ENCODE assay signal across 1 cellular context in genomic region chr2:84881581-84882414, GRCh38.
A peak's percentile ranks its signal among the peaks of the same experiment; 100 is the strongest.
TF ChIP-seq lines count a peak whose summit lies in the region.

No MANE protein-coding gene starts in this region.

TF ChIP-seq in H1, 55 proteins besides CTCF, POLR2A, EP300 and RAD21 (continued from another document):
- TF ChIP-seq CHD7 (IDR thresholded peaks at IDR 0.05; ENCODE audit: insufficient replicate concordance, low read length) (no peak), CREB1 (IDR thresholded peaks at IDR 0.05) (no peak), PHF8 (conservative IDR thresholded peaks at IDR 0.05; ENCODE audit: low read depth, low read length) (no peak), CHD2 (IDR thresholded peaks at IDR 0.05; ENCODE audit: low read length) (no peak), RFX5 (IDR thresholded peaks at IDR 0.05; ENCODE audit: borderline replicate concordance, low read depth, low read length) (no peak), POLR2AphosphoS5 (IDR thresholded peaks at IDR 0.05; ENCODE audit: low read depth, low read length) (no peak), NRF1 (IDR thresholded peaks at IDR 0.05; ENCODE audit: low read depth, low read length) (no peak), KDM4A (IDR thresholded peaks at IDR 0.05; ENCODE audit: low read depth, low read length, severe bottlenecking) (no peak), SAP30 (IDR thresholded peaks at IDR 0.05; ENCODE audit: insufficient read depth, insufficient replicate concordance, low read length) (peak; percentile 33), CHD1 (IDR thresholded peaks at IDR 0.05; ENCODE audit: low read depth, low read length) (no peak), CBX5 (IDR thresholded peaks at IDR 0.05; ENCODE audit: low read depth, low read length) (no peak), POU5F1 (IDR thresholded peaks at IDR 0.05; ENCODE audit: low read depth, low read length) (no peak), HDAC6 (IDR thresholded peaks at IDR 0.05; ENCODE audit: low read depth, low read length) (no peak), SP2 (IDR thresholded peaks at IDR 0.05; ENCODE audit: low read length) (no peak), EGR1 (IDR thresholded peaks at IDR 0.05; ENCODE audit: borderline replicate concordance, low read depth, low read length) (no peak), BCL11A (IDR thresholded peaks at IDR 0.05; ENCODE audit: low read depth in 2 of 2, low read length in 2 of 2) (no peak), SUZ12 (IDR thresholded peaks at IDR 0.05; ENCODE audit: low read length) (peak; percentile 40; the same call in 1 of the 2 replicates), FOSL1 (IDR thresholded peaks at IDR 0.05; ENCODE audit: insufficient read depth, low read depth, low read length) (no peak), SP1 (IDR thresholded peaks at IDR 0.05; ENCODE audit: low read depth, low read length) (no peak), BRCA1 (IDR thresholded peaks at IDR 0.05; ENCODE audit: low read depth, low read length) (no peak), JUND (IDR thresholded peaks at IDR 0.05; ENCODE audit: low read length) (no peak), TAF1 (IDR thresholded peaks at IDR 0.05; ENCODE audit: low read depth, low read length) (no peak), SIN3A (conservative IDR thresholded peaks at IDR 0.05 in 1 of 2, IDR thresholded peaks at IDR 0.05 in 1 of 2; ENCODE audit: low read depth in 1 of 2, low read length in 2 of 2) (0 out of 4 replicates have a peak, but pooled peaks of 1 of the 2 experiments have one; percentile 59), KDM5A (IDR thresholded peaks at IDR 0.05; ENCODE audit: low read length) (no peak), ZNF274 (IDR thresholded peaks at IDR 0.05; ENCODE audit: borderline replicate concordance, extremely low read depth, low read length) (no peak), TCF12 (IDR thresholded peaks at IDR 0.05; ENCODE audit: low read depth, low read length) (no peak), E2F6 (IDR thresholded peaks at IDR 0.05) (peak; percentile 65; the same call in 1 of the 2 replicates), RNF2 (IDR thresholded peaks at IDR 0.05; ENCODE audit: borderline replicate concordance, low read depth, low read length, missing control alignments, poor library complexity, severe bottlenecking) (no peak), CTBP2 (IDR thresholded peaks at IDR 0.05; ENCODE audit: borderline replicate concordance, insufficient read depth, insufficient read length, low read length) (peak; percentile 9), MAX (IDR thresholded peaks at IDR 0.05) (peak; percentile 58), KDM1A (IDR thresholded peaks at IDR 0.05; ENCODE audit: borderline replicate concordance, low read length) (no peak), CBX8 (IDR thresholded peaks at IDR 0.05; ENCODE audit: borderline replicate concordance, low read depth, low read length) (no peak), YY1 (IDR thresholded peaks at IDR 0.05; ENCODE audit: low read depth, low read length) (no peak), MAFK (IDR thresholded peaks at IDR 0.05; ENCODE audit: low read depth, low read length) (no peak), JUN (IDR thresholded peaks at IDR 0.05; ENCODE audit: low read depth, low read length) (no peak), GABPA (IDR thresholded peaks at IDR 0.05; ENCODE audit: borderline replicate concordance, insufficient read depth, low read length) (no peak)
- TF ChIP-seq, protein P1, sequence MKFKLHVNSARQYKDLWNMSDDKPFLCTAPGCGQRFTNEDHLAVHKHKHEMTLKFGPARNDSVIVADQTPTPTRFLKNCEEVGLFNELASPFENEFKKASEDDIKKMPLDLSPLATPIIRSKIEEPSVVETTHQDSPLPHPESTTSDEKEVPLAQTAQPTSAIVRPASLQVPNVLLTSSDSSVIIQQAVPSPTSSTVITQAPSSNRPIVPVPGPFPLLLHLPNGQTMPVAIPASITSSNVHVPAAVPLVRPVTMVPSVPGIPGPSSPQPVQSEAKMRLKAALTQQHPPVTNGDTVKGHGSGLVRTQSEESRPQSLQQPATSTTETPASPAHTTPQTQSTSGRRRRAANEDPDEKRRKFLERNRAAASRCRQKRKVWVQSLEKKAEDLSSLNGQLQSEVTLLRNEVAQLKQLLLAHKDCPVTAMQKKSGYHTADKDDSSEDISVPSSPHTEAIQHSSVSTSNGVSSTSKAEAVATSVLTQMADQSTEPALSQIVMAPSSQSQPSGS (IDR thresholded peaks at IDR 0.05; ENCODE audit: low read length) = no peak
- TF ChIP-seq, protein P2, sequence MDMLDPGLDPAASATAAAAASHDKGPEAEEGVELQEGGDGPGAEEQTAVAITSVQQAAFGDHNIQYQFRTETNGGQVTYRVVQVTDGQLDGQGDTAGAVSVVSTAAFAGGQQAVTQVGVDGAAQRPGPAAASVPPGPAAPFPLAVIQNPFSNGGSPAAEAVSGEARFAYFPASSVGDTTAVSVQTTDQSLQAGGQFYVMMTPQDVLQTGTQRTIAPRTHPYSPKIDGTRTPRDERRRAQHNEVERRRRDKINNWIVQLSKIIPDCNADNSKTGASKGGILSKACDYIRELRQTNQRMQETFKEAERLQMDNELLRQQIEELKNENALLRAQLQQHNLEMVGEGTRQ (IDR thresholded peaks at IDR 0.05; ENCODE audit: low read length) = no peak
